ENCODE assay signal across 1 cellular context in the genomic region with DNA sequence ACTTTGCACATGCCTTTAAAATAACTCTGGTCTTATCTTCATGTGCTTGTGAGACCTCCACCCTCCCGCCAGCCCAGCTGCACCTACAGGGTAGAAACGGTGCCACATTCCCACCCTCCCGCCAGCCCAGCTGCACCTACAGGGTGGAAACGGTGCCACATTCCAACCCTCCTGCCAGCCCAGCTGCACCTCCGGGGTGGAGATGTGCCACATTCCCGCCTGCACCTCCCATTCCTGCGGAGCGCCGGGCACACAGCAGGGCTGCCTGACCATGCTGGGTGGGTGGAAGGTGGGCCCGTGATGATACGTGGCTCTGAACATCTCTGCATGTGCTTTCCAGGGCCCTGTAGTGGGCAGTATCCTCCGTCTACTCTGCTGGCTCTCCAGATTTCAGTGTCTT.
TF ChIP-seq lines count a peak whose summit lies in the region.

No MANE protein-coding gene starts in this region.

TF ChIP-seq in SK-N-SH, 30 proteins besides CTCF, POLR2A, EP300 and RAD21 (continued from another document):
- TF ChIP-seq, protein P1, sequence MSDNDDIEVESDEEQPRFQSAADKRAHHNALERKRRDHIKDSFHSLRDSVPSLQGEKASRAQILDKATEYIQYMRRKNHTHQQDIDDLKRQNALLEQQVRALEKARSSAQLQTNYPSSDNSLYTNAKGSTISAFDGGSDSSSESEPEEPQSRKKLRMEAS (IDR thresholded peaks at IDR 0.05; ENCODE audit: low read depth) = no peak
- TF ChIP-seq SMC3 (IDR thresholded peaks at IDR 0.05; ENCODE audit: low read depth, low read length) (no peak), POLR2AphosphoS5 (IDR thresholded peaks at IDR 0.05; ENCODE audit: low read depth, low read length) (no peak), TCF12 (IDR thresholded peaks at IDR 0.05) (no peak), EZH2phosphoT487 (IDR thresholded peaks at IDR 0.05; ENCODE audit: borderline replicate concordance, low read depth) (no peak), YY1 (IDR thresholded peaks at IDR 0.05; ENCODE audit: low read depth) (no peak), MEF2A (IDR thresholded peaks at IDR 0.05; ENCODE audit: borderline replicate concordance, low read depth) (no peak), PBX3 (IDR thresholded peaks at IDR 0.05) (no peak)
